Comparison of ENCODE assay signal across 8 cellular contexts in genomic region chr10:43606323-43607198, GRCh38. TPM values are rescaled to one million over a fixed set of nuclear protein-coding genes. Genes with fewer than 3 reads are reported as not detected.
DNase-seq lines count a peak whose midpoint lies in the region; ATAC-seq and TF ChIP-seq lines count a peak whose summit lies in the region.

ZNF485 (plus strand) TSS chr10:43606438; CDS start chr10:43607051, 613 bp downstream.

- peak within 1 kb of the TSS; percentile 85 for H3K27ac Mint-ChIP-seq in activated CD4-positive, alpha-beta T cell treated with anti-CD3 and anti-CD28 coated beads, Interleukin-2, amount 10 ng/mL, durations not matched to agents 7 days and 5 days
- peak within 1 kb of the TSS; percentile 75 for H3K27ac Mint-ChIP-seq in dendritic cell treated with granulocyte-macrophage colony-stimulating factor and Interleukin-4, amounts not matched to agents 40 ng/mL and 50 ng/mL, for 4 days

- TF ChIP-seq CTCF in A673 (conservative IDR thresholded peaks at IDR 0.05; ENCODE audit: low read depth, low read length), result no peak

- peak within 1 kb of the TSS; percentile 82 for H3K4me3 ChIP-seq in A673 (ENCODE audit: low read depth, low read length, poor library complexity, severe bottlenecking)

- peaks cover 39% of the 10 kb centered on the region for H3K36me3 Mint-ChIP-seq in activated CD4-positive, alpha-beta T cell treated with anti-CD3 and anti-CD28 coated beads, Interleukin-2, amount 10 ng/mL, durations not matched to agents 7 days and 5 days (ENCODE audit: low read depth)
- peaks cover 33% of the 10 kb centered on the region for H3K36me3 Mint-ChIP-seq in dendritic cell treated with granulocyte-macrophage colony-stimulating factor and Interleukin-4, amounts not matched to agents 40 ng/mL and 50 ng/mL, for 4 days (ENCODE audit: low read depth)

- peaks cover 4% of the 10 kb centered on the region for H3K27me3 Mint-ChIP-seq in activated CD4-positive, alpha-beta T cell treated with anti-CD3 and anti-CD28 coated beads, Interleukin-2, amount 10 ng/mL, durations not matched to agents 7 days and 5 days
- H3K27me3 Mint-ChIP-seq in dendritic cell treated with granulocyte-macrophage colony-stimulating factor and Interleukin-4, amounts not matched to agents 40 ng/mL and 50 ng/mL, for 4 days, result peaks cover 3% of the 10 kb centered on the region

- H3K9me3 Mint-ChIP-seq in activated CD4-positive, alpha-beta T cell treated with anti-CD3 and anti-CD28 coated beads, Interleukin-2, amount 10 ng/mL, durations not matched to agents 7 days and 5 days, result peaks cover 21% of the 10 kb centered on the region
- H3K9me3 Mint-ChIP-seq in dendritic cell treated with granulocyte-macrophage colony-stimulating factor and Interleukin-4, amounts not matched to agents 40 ng/mL and 50 ng/mL, for 4 days, result peaks cover 8% of the 10 kb centered on the region

- no peaks in the 10 kb centered on the region for H3K9me3 ChIP-seq in A673 (ENCODE audit: low read depth, low read length, poor library complexity, severe bottlenecking)

- intact Hi-C loops in A673 (cut with micrococcal nuclease; ENCODE audit: unreplicated experiment), result loop anchor here (2.0 kb wide), 1 partner anchor 32 kb away; the partner anchor contains the start of gene ZNF239
- intact Hi-C loops in dendritic cell treated with granulocyte-macrophage colony-stimulating factor and Interleukin-4, amounts not matched to agents 40 ng/mL and 50 ng/mL, for 4 days (cut with micrococcal nuclease), result loop anchor here (2.0 kb wide), 1 partner anchor 42 kb away; the partner anchor contains the start of gene ZNF32

- no peaks in the 10 kb centered on the region for H3K27me3 ChIP-seq in A673 (replicated peaks; ENCODE audit: insufficient read depth, low read depth, low read length, poor library complexity)

- BruUV-seq in A673 (replicated peaks; lab: Mats Ljungman, UMichigan), result no TSS peak

- H3K4me1 ChIP-seq in A673 (ENCODE audit: insufficient read depth, low read length, poor library complexity, severe bottlenecking), result peaks cover 7% of the 10 kb centered on the region

- H3K36me3 ChIP-seq in A673 (ENCODE audit: insufficient read depth, low read length, poor library complexity, severe bottlenecking), result peaks cover 4% of the 10 kb centered on the region

- peak within 1 kb of the TSS; percentile 74 for H3K27ac ChIP-seq in A673 (ENCODE audit: low read depth, low read length, poor library complexity, severe bottlenecking)

- peak within 1 kb of the TSS; percentile 80 for H3K4me3 Mint-ChIP-seq in activated CD4-positive, alpha-beta T cell treated with anti-CD3 and anti-CD28 coated beads, Interleukin-2, amount 10 ng/mL, durations not matched to agents 7 days and 5 days
- H3K4me3 Mint-ChIP-seq in dendritic cell treated with granulocyte-macrophage colony-stimulating factor and Interleukin-4, amounts not matched to agents 40 ng/mL and 50 ng/mL, for 4 days, result peak within 1 kb of the TSS; percentile 76

- POLR2A ChIA-PET in A673 (lab: Charles Lee; ENCODE audit: low non-redundant PET), result no interaction called here
- POLR2A ChIA-PET in activated CD4-positive, alpha-beta T cell treated with anti-CD3 and anti-CD28 coated beads, Interleukin-2, amount 10 ng/mL, durations not matched to agents 7 days and 5 days (lab: Charles Lee), result interaction anchor here (0.6 kb wide), 1 partner anchor 118 kb away, joined by 4 read pairs; no protein-coding TSS in a partner anchor

- ATAC-seq in GM18520 (IDR thresholded peaks at IDR 0.05; ENCODE audit: unreplicated experiment), result peak; percentile 95
- peak; percentile 99 for ATAC-seq in HG03045 (IDR thresholded peaks at IDR 0.05; ENCODE audit: unreplicated experiment)
- peak; percentile 98 for ATAC-seq in left lobe of liver

- H3K4me1 Mint-ChIP-seq in activated CD4-positive, alpha-beta T cell treated with anti-CD3 and anti-CD28 coated beads, Interleukin-2, amount 10 ng/mL, durations not matched to agents 7 days and 5 days, result peaks cover 25% of the 10 kb centered on the region
- H3K4me1 Mint-ChIP-seq in dendritic cell treated with granulocyte-macrophage colony-stimulating factor and Interleukin-4, amounts not matched to agents 40 ng/mL and 50 ng/mL, for 4 days (ENCODE audit: low read depth), result peaks cover 23% of the 10 kb centered on the region

- DNase-seq in A673 (ENCODE audit: low spot score) (peak; percentile 79), NCI-H460 (ENCODE audit: extremely low read depth, low read depth) (peak; percentile 49), left lobe of liver (ENCODE audit: low spot score) (peak; percentile 77)
- DNase-seq in activated CD4-positive, alpha-beta T cell treated with anti-CD3 and anti-CD28 coated beads, Interleukin-2, amount 10 ng/mL, durations not matched to agents 7 days and 5 days, result peak; percentile 62
- DNase-seq in stimulated activated CD4-positive, alpha-beta T cell treated with anti-CD3 and anti-CD28 coated beads, Interleukin-2, amount 100 ng/mL, for 24 hours, result peak; percentile 73 to 77

- CTCF ChIA-PET in A673 (lab: Charles Lee), result no interaction called here
- CTCF ChIA-PET in activated CD4-positive, alpha-beta T cell treated with anti-CD3 and anti-CD28 coated beads, Interleukin-2, amount 10 ng/mL, durations not matched to agents 7 days and 5 days (lab: Charles Lee), result no interaction called here

RNA-seq across cellular contexts. Expression of gene ZNF485, which starts in this region (rescaled TPM):
- 5.1 and 7.2 TPM in 2 replicates for total RNA-seq in A673 (2021)
- total RNA-seq in NCI-H460 (2014; rRNA removed; shearing (Covaris generic)), result 6.9 and 8.6 TPM in 2 replicates
- polyA plus RNA-seq in NCI-H460 (2014; cell fraction: nucleus; rRNA removed), result 4.9 and 6.2 TPM in 2 replicates
- 1 to 10 TPM; 3.4 to 4.2 TPM for total RNA-seq in activated CD4-positive, alpha-beta T cell treated with anti-CD3 and anti-CD28 coated beads, Interleukin-2, amount 10 ng/mL, durations not matched to agents 7 days and 5 days
- 2.7 TPM for total RNA-seq in left lobe of liver

Comparison
In these comparisons a context has a peak if more than half of its experiments do, and no peak if none do; other contexts are left out.
1. Peak in every context shown above with its lines: DNase-seq, ATAC-seq, H3K4me3 ChIP-seq and H3K27ac ChIP-seq.